In the genomic region with DNA sequence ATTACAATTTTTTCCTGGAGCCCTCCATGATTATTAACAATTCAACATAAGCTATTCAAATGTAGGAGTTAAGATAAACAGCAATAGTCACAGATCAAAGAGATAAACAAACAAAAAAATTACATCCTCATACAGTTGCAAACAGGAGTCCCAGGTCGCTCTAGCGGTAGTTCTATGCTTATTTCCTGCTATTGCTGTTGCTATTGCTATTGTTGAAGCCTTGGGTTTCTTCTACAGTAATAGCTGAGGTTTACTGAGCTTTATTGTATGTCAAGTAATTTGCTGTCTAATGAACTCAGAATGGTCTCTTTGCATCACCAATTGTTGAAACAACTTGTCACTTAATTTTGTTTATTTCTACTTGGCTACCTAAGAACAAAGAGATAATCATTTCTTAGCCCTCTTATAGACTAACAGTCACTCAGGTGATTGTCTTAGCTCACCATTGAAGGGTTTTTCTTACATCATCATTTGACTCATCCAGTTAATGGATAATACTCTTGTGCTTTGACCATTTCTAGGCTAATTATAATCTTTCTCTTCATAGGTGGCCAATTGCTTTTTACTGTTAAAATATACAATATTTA, we compare ENCODE assay signal across 1 cellular context.
TF ChIP-seq lines count a peak whose summit lies in the region.

No MANE protein-coding gene starts in this region.

TF ChIP-seq in GM12878, 131 proteins besides CTCF, POLR2A, EP300 and RAD21 (continued from another document):
- TF ChIP-seq SREBF2 (IDR thresholded peaks at IDR 0.05; ENCODE audit: low read length), result no peak
- no peak for TF ChIP-seq MYC (IDR thresholded peaks at IDR 0.05; ENCODE audit: insufficient read depth, insufficient read length, insufficient replicate concordance, low read length, severe bottlenecking)
- TF ChIP-seq EZH2 (IDR thresholded peaks at IDR 0.05; ENCODE audit: borderline replicate concordance, control insufficient read depth, low read depth, low read length), result no peak
- no peak for TF ChIP-seq SPI1 (IDR thresholded peaks at IDR 0.05; ENCODE audit: borderline replicate concordance, insufficient read depth, low read depth, low read length)
- no peak for TF ChIP-seq EED (IDR thresholded peaks at IDR 0.05; ENCODE audit: low read depth)
- no peak for TF ChIP-seq TCF3 (IDR thresholded peaks at IDR 0.05; ENCODE audit: borderline replicate concordance, insufficient read depth, low read depth, low read length)
- no peak for TF ChIP-seq SMARCA5 (IDR thresholded peaks at IDR 0.05)
- no peak for TF ChIP-seq BHLHE40 (IDR thresholded peaks at IDR 0.05; ENCODE audit: borderline replicate concordance in 1 of 2, low read depth in 2 of 2, low read length in 1 of 2)
- no peak for TF ChIP-seq NBN (IDR thresholded peaks at IDR 0.05)
